24 cellular contexts compared by ENCODE assay signal in the genomic region with DNA sequence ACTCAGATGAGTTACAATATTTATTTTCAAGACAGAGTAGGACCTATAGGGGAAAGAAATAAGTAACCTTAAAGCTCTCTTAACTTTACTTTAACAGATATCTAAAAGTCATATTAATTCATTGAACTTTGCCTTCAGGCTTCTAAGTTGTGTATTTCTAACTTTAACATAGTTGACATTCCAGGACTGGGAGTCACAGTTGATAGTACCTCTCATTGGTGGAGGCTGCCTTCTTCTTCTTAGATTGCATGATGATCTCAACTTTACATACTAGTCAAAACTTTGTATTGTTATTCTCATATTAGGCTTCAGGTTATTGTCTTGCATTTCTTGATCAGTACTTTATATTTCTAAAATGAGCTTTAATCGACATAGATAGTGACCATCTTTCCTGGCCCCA.
DNase-seq lines count a peak whose midpoint lies in the region; ATAC-seq, FAIRE-seq and TF ChIP-seq lines count a peak whose summit lies in the region.
"Had no signal": no experiment of that assay in that cellular context is flagged by ENCODE, and none has a peak within 500 bp of the region (broad histone marks: within the 10 kb centered on the region; RNA-seq: fewer than 3 reads in every experiment).

No MANE protein-coding gene starts in this region.

- H3K9ac ChIP-seq in astrocyte (ENCODE audit: low read length) = no peak overlapping the region
- H3K9ac ChIP-seq: neural progenitor cell had no signal

- H3K27ac Mint-ChIP-seq in astrocyte (ENCODE audit: unreplicated experiment) = peak overlapping the region; percentile 96
- H3K27ac Mint-ChIP-seq: activated T-cell treated with anti-CD3 and anti-CD28 coated beads, Interleukin-2, amount 50 U/mL, for 24 hours; immature natural killer cell; neural progenitor cell had no signal

- peaks cover 34% of the 10 kb centered on the region for H3K4me1 Mint-ChIP-seq in astrocyte (ENCODE audit: low read depth, unreplicated experiment)
- H3K4me1 Mint-ChIP-seq: CD14-positive monocyte, immature natural killer cell, neural progenitor cell had no signal

- H3K79me2 ChIP-seq in astrocyte (ENCODE audit: insufficient read depth, low read length) = no peaks in the 10 kb centered on the region

- H3K4me1 ChIP-seq in astrocyte (ENCODE audit: insufficient read depth, low read length) (no peaks in the 10 kb centered on the region), prostate gland (replicated peaks) (no peaks in the 10 kb centered on the region)
- H3K4me1 ChIP-seq: neural progenitor cell, testis had no signal

- DNase-seq in HT1080 (ENCODE audit: low read depth) = peak; percentile 40
- peak; percentile 27 for DNase-seq in astrocyte (ENCODE audit: low read depth)
- peak; percentile 18 for DNase-seq in fibroblast of pulmonary artery (ENCODE audit: low read depth)
- peak; percentile 80 for DNase-seq in renal cortical epithelial cell (ENCODE audit: low read depth)
- no peak for DNase-seq in middle frontal gyrus (ENCODE audit: extremely low spot score, low spot score)
- DNase-seq in prostate gland (ENCODE audit: low spot score) = no peak
- DNase-seq: activated CD4-positive, alpha-beta T cell treated with anti-CD3 and anti-CD28 coated beads for 4 hours; activated CD8-positive, alpha-beta memory T cell treated with anti-CD3 and anti-CD28 coated beads for 24 hours; activated gamma-delta T cell treated with Interleukin-2 at 50 U/mL for 16 hours; activated T-cell treated with anti-CD3 and anti-CD28 coated beads, Interleukin-2, amount 50 U/mL, for 24 hours; cortex of kidney; immature natural killer cell; NCI-H1694 treated with DMSO at 0.1 percent for 48 hours; NCI-H526 treated with DMSO at 0.1 percent for 48 hours; stimulated activated naive CD4-positive, alpha-beta T cell treated with Interleukin-2 at 50 U/mL for 16 hours; T-helper 2 cell; testis had no signal

- ATAC-seq in HG03175 (IDR thresholded peaks at IDR 0.05; ENCODE audit: unreplicated experiment) = no peak
- ATAC-seq: sciatic nerve had no signal

- TF ChIP-seq POLR2A in prostate gland (IDR thresholded peaks at IDR 0.05) = no peak

- peaks cover 2% of the 10 kb centered on the region for H3K9me3 Mint-ChIP-seq in astrocyte (ENCODE audit: unreplicated experiment)

- no peaks in the 10 kb centered on the region for H3K27me3 Mint-ChIP-seq in astrocyte (ENCODE audit: low read depth, unreplicated experiment)
- H3K27me3 Mint-ChIP-seq: activated T-cell treated with anti-CD3 and anti-CD28 coated beads, Interleukin-2, amount 50 U/mL, for 24 hours had no signal

- H3K4me3 ChIP-seq in astrocyte (ENCODE audit: insufficient read depth, low read depth, low read length) = no peak overlapping the region
- H3K4me3 ChIP-seq in fibroblast of pulmonary artery (replicated peaks; ENCODE audit: low read depth, low read length) = no peak overlapping the region
- no peak overlapping the region for H3K4me3 ChIP-seq in prostate gland
- H3K4me3 ChIP-seq: cardiac muscle cell, neural progenitor cell, SK-N-MC, testis had no signal

- no peak for FAIRE-seq in astrocyte (lab: Jason Lieb, UNC)
- FAIRE-seq: endometrium had no signal

- no peaks in the 10 kb centered on the region for H3K36me3 ChIP-seq in astrocyte (ENCODE audit: insufficient read depth, low read length)
- no peaks in the 10 kb centered on the region for H3K36me3 ChIP-seq in prostate gland
- H3K36me3 ChIP-seq: cardiac muscle cell, neural progenitor cell had no signal

- no peak overlapping the region for H2AFZ ChIP-seq in astrocyte (ENCODE audit: low read depth, low read length)
- H2AFZ ChIP-seq: neural progenitor cell had no signal

- no peaks in the 10 kb centered on the region for H3K9me3 ChIP-seq in astrocyte (ENCODE audit: insufficient read depth, low read depth, low read length)
- no peaks in the 10 kb centered on the region for H3K9me3 ChIP-seq in prostate gland
- H3K9me3 ChIP-seq: testis had no signal

- H3K27ac ChIP-seq in astrocyte (ENCODE audit: low read depth, low read length) = no peak overlapping the region
- no peak overlapping the region for H3K27ac ChIP-seq in prostate gland
- H3K27ac ChIP-seq: cardiac muscle cell, neural progenitor cell, SK-N-MC, testis had no signal

- H3K4me2 ChIP-seq in astrocyte (ENCODE audit: low read length) = peak overlapping the region; percentile 9
- H3K4me2 ChIP-seq: neural progenitor cell had no signal

- WGBS in prostate gland = 98% methylated on average over 1 of the region's 1 CpG

- TF ChIP-seq CTCF in astrocyte (IDR thresholded peaks at IDR 0.05; ENCODE audit: insufficient read depth, low read depth, low read length) (no peak), fibroblast of pulmonary artery (IDR thresholded peaks at IDR 0.05; ENCODE audit: low read length, missing control alignments) (no peak), prostate gland (IDR thresholded peaks at IDR 0.05) (no peak)

- no peaks in the 10 kb centered on the region for H3K36me3 Mint-ChIP-seq in astrocyte (ENCODE audit: low read depth, unreplicated experiment)
- H3K36me3 Mint-ChIP-seq: CD14-positive monocyte, immature natural killer cell, neural progenitor cell had no signal

- H3K4me3 Mint-ChIP-seq in astrocyte (ENCODE audit: unreplicated experiment) = no peak overlapping the region
- H3K4me3 Mint-ChIP-seq: activated T-cell treated with anti-CD3 and anti-CD28 coated beads, Interleukin-2, amount 50 U/mL, for 24 hours; CD14-positive monocyte; immature natural killer cell; neural progenitor cell had no signal

- intact Hi-C loops in prostate gland (cut with DNase I) = no loop called here

- no peaks in the 10 kb centered on the region for H4K20me1 ChIP-seq in astrocyte (ENCODE audit: insufficient read depth, low read length)

- H3K27me3 ChIP-seq in astrocyte (ENCODE audit: insufficient read depth, low read length) = no peaks in the 10 kb centered on the region
- no peaks in the 10 kb centered on the region for H3K27me3 ChIP-seq in prostate gland (replicated peaks; ENCODE audit: insufficient read depth)
- H3K27me3 ChIP-seq: cardiac muscle cell, neural progenitor cell, testis had no signal

Comparison
In these comparisons a context has a peak if more than half of its experiments do, and no peak if none do; other contexts are left out.
1. DNase-seq: peak in HT1080 (single experiment), astrocyte (single experiment), fibroblast of pulmonary artery (single experiment) and renal cortical epithelial cell (single experiment); none in middle frontal gyrus (single experiment) and prostate gland (single experiment).